8 cellular contexts compared by ENCODE assay signal in genomic region chrX:78327370-78328048, GRCh38. TPM values are rescaled to one million over a fixed set of nuclear protein-coding genes. Genes with fewer than 3 reads are reported as not detected.
A peak's percentile ranks its signal among the peaks of the same experiment; 100 is the strongest.
DNase-seq lines count a peak whose midpoint lies in the region; ATAC-seq and TF ChIP-seq lines count a peak whose summit lies in the region.

Gene CYSLTR1 (minus strand): TSS chrX:78327611. CDS start chrX:78273746, 53,865 bp downstream.

- no peak within 1 kb of the TSS for H3K4me3 Mint-ChIP-seq in endodermal cell
- H3K4me3 Mint-ChIP-seq in progenitor cell of endocrine pancreas (ENCODE audit: low read depth): no peak within 1 kb of the TSS

- WGBS in endodermal cell (ENCODE audit: insufficient coverage in 1 of 2, insufficient read length in 1 of 2), 2 experiments: 73% methylated on average over 7 of the region's 7 CpGs; no CpG with 5 or more reads in 1 of the 2 experiments

- H3K9me3 Mint-ChIP-seq in endodermal cell (peaks cover 41% of the 10 kb centered on the region), progenitor cell of endocrine pancreas (ENCODE audit: low read depth) (peaks cover 11% of the 10 kb centered on the region)

- ATAC-seq in GM18517 (IDR thresholded peaks at IDR 0.05; ENCODE audit: unreplicated experiment) (peak; percentile 53), HG02763 (IDR thresholded peaks at IDR 0.05; ENCODE audit: unreplicated experiment) (peak; percentile 48)

- H3K36me3 Mint-ChIP-seq in endodermal cell (ENCODE audit: low read depth) (no peaks in the 10 kb centered on the region), progenitor cell of endocrine pancreas (ENCODE audit: insufficient read depth) (no peaks in the 10 kb centered on the region)

- no peak within 1 kb of the TSS for H3K9ac ChIP-seq in endodermal cell (ENCODE audit: extremely low read depth, low read length, poor library complexity, severe bottlenecking)

- H3K27me3 ChIP-seq in endodermal cell (ENCODE audit: control insufficient read depth, insufficient read depth, low read length, poor library complexity, severe bottlenecking): no peaks in the 10 kb centered on the region

- no peak within 1 kb of the TSS for H3K27ac Mint-ChIP-seq in endodermal cell
- H3K27ac Mint-ChIP-seq in progenitor cell of endocrine pancreas: no peak within 1 kb of the TSS

- no peak within 1 kb of the TSS for H3K27ac ChIP-seq in endodermal cell (ENCODE audit: low read depth, low read length)

- peaks cover 22% of the 10 kb centered on the region for H3K4me1 Mint-ChIP-seq in endodermal cell
- no peaks in the 10 kb centered on the region for H3K4me1 Mint-ChIP-seq in progenitor cell of endocrine pancreas (ENCODE audit: low read depth)

- no peaks in the 10 kb centered on the region for H3K9me3 ChIP-seq in endodermal cell (ENCODE audit: control insufficient read depth, low read length)

- H3K36me3 ChIP-seq in endodermal cell (ENCODE audit: control insufficient read depth, insufficient read depth, low read length): no peaks in the 10 kb centered on the region

- no peak within 1 kb of the TSS for H3K4me3 ChIP-seq in endodermal cell (ENCODE audit: low read length)

- TF ChIP-seq CTCF in endodermal cell (conservative IDR thresholded peaks at IDR 0.05): no peak
- TF ChIP-seq CTCF in progenitor cell of endocrine pancreas (IDR thresholded peaks at IDR 0.05; ENCODE audit: unreplicated experiment): no peak

- peak; percentile 7 for DNase-seq in SIG-M5 (lab: John Stamatoyannopoulos, UW)
- DNase-seq in myocyte (ENCODE audit: low read depth): peak; percentile 34
- no peak for DNase-seq in endodermal cell
- no peak for DNase-seq in NCI-H1417 treated with DMSO at 0.1 percent for 48 hours (lab: John Stamatoyannopoulos, UW)
- no peak for DNase-seq in progenitor cell of endocrine pancreas (ENCODE audit: low spot score, unreplicated experiment)
- DNase-seq in DMS79 treated with DMSO at 0.1 percent for 48 hours (lab: John Stamatoyannopoulos, UW): no peak

- H3K27me3 Mint-ChIP-seq in endodermal cell (ENCODE audit: insufficient read depth) (no peaks in the 10 kb centered on the region), progenitor cell of endocrine pancreas (no peaks in the 10 kb centered on the region)

- no peaks in the 10 kb centered on the region for H3K4me1 ChIP-seq in endodermal cell (ENCODE audit: control insufficient read depth, insufficient read depth, low read length)

RNA-seq across cellular contexts. Expression of gene CYSLTR1, which starts in this region (rescaled TPM):
- total RNA-seq in myocyte (1.1 and 9.5 TPM in 2 replicates), endodermal cell (under 1 TPM; 0.11 to 0.24 TPM), progenitor cell of endocrine pancreas (0.09 TPM in 1 of 2 replicates, not detected in the other)
- 0.44 TPM for polyA plus RNA-seq in myocyte (2012)
- 0.18 TPM for polyA plus RNA-seq in endodermal cell (2013, experiment 1 of 2)
- 0.12 TPM for polyA plus RNA-seq in endodermal cell (2013, experiment 2 of 2)

Comparison
In these comparisons a context has a peak if more than half of its experiments do, and no peak if none do; other contexts are left out.
1. DNase-seq: peak in SIG-M5 (single experiment) and myocyte (single experiment); none in endodermal cell (single experiment), NCI-H1417 treated with DMSO at 0.1 percent for 48 hours (single experiment), progenitor cell of endocrine pancreas (single experiment) and DMS79 treated with DMSO at 0.1 percent for 48 hours (single experiment).